In the genomic region with DNA sequence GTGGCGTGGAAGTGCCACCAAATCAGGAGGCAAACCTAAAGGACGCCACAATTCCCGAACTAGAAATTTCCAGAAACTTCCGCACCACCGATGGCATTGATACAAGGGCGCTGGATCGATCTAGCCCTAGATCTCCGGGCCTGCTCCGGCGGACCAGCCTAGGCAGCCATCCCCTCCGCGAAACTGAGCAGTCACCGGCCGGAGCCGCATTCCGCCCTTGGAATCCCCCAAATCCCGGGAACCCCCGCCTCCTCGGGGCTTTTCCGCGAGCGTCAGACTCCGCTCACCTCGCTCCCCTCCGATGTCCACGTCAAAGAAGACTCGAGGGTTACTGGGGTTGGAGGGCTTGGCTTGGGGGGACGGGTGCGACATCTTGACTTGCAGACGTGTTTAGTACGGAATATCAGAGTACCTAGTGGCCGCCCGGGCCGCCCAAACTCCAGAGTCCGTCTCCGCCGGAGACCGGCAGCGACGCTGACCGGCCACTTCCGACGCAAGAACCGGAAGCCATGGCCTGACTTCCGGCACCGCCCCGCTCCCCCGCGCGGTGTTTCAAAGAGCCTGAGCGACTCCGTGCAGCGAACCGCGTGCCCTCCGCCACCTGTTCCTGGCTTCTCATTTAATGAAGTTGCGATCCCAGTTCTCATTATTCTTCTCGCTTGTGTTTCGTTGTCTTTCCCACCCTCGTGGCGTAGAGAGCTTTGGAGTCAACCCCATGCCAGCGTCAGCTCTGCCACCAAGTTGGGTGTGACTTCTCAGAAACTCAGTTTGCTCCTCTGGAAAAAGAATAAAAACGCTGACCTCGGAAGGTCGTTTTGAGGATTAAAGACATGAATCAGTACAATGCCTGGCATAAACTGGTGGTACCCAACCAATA, we compare ENCODE assay signal across 8 cellular contexts. TPM values are rescaled to one million over a fixed set of nuclear protein-coding genes. Genes with fewer than 3 reads are reported as not detected.
DNase-seq lines count a peak whose midpoint lies in the region; ATAC-seq and TF ChIP-seq lines count a peak whose summit lies in the region.

A gene (minus strand): TSS at position 480 of the 877 bp plus-strand sequence. CDS start 108 bp downstream, at position 372.

- DNase-seq in Ammon's horn (ENCODE audit: low spot score), result peak; percentile 89
- peak; percentile 63 for DNase-seq in NCI-H460 (ENCODE audit: extremely low read depth, low read depth)
- DNase-seq in activated CD4-positive, alpha-beta T cell treated with anti-CD3 and anti-CD28 coated beads for 48 hours, result peak; percentile 91
- peak; percentile 92 for DNase-seq in colonic mucosa
- DNase-seq in kidney tubule cell (ENCODE audit: low spot score), result peak; percentile 89
- peak; percentile 39 to 61 for DNase-seq in stimulated activated CD4-positive, alpha-beta T cell treated with anti-CD3 and anti-CD28 coated beads, Interleukin-1b, Interleukin-23, amount 100 ng/mL, for 1 hour (ENCODE audit: low read depth in 2 of 2)

- peak within 1 kb of the TSS; percentile 89 for H3K4me3 ChIP-seq in colonic mucosa

- H3K27me3 ChIP-seq in colonic mucosa, result no peaks in the 10 kb centered on the region

- TF ChIP-seq CTCF in colonic mucosa (IDR thresholded peaks at IDR 0.05), result no peak

- ATAC-seq in HG03432 (IDR thresholded peaks at IDR 0.05; ENCODE audit: unreplicated experiment), result peak; percentile 99

- no peaks in the 10 kb centered on the region for H3K36me3 ChIP-seq in colonic mucosa

- H3K27ac ChIP-seq in colonic mucosa, result peak within 1 kb of the TSS; percentile 92

- H3K9ac ChIP-seq in colonic mucosa (ENCODE audit: low read depth in 2 of 2, low read length in 2 of 2), result peak within 1 kb of the TSS; percentile 74 to 97

- H3K4me1 ChIP-seq in colonic mucosa, result no peaks in the 10 kb centered on the region

- peak; percentile 95 for TF ChIP-seq POLR2A in GM19193 (IDR thresholded peaks at IDR 0.05; ENCODE audit: extremely low read depth, insufficient read depth, insufficient read length)

- H3K9me3 ChIP-seq in colonic mucosa, result no peaks in the 10 kb centered on the region

- intact Hi-C loops in colonic mucosa (cut with DNase I), result loop anchor here (10.0 kb wide), 2 partner anchors 452 to 482 kb away; no protein-coding TSS in a partner anchor

RNA-seq across cellular contexts. Expression of the gene that starts here (rescaled TPM):
- 35.2 and 40.8 TPM in 2 replicates for total RNA-seq in NCI-H460 (2014; rRNA removed; shearing (Covaris generic))
- polyA plus RNA-seq in NCI-H460 (2014; cell fraction: nucleus; rRNA removed), result 37.7 and 49.6 TPM in 2 replicates
- 10 to 100 TPM; 20.3 to 48.5 TPM for total RNA-seq in colonic mucosa

Comparison
In these comparisons a context has a peak if more than half of its experiments do, and no peak if none do; other contexts are left out.
1. Peak in every context shown above with its lines: DNase-seq, ATAC-seq, H3K4me3 ChIP-seq and H3K27ac ChIP-seq.